Comparison of ENCODE assay signal across 10 cellular contexts in genomic region chr3:169658311-169658931, GRCh38. TPM values are rescaled to one million over a fixed set of nuclear protein-coding genes. Genes with fewer than 3 reads are reported as not detected.
DNase-seq lines count a peak whose midpoint lies in the region; ATAC-seq and TF ChIP-seq lines count a peak whose summit lies in the region.
"Had no signal": no experiment of that assay in that cellular context is flagged by ENCODE, and none has a peak within 500 bp of the region (broad histone marks: within the 10 kb centered on the region; RNA-seq: fewer than 3 reads in every experiment).

No MANE protein-coding gene starts in this region.

- peaks cover 37% of the 10 kb centered on the region for H3K4me1 Mint-ChIP-seq in activated T-cell treated with anti-CD3 and anti-CD28 coated beads, Interleukin-2, amount 50 U/mL, for 24 hours (ENCODE audit: low read depth)

- H3K36me3 Mint-ChIP-seq in activated T-cell treated with anti-CD3 and anti-CD28 coated beads, Interleukin-2, amount 50 U/mL, for 24 hours (ENCODE audit: low read depth), result no peaks in the 10 kb centered on the region

- DNase-seq in activated T-cell treated with anti-CD3 and anti-CD28 coated beads, Interleukin-2, amount 50 U/mL, for 24 hours, result no peak
- no peak for DNase-seq in activated T-cell treated with anti-CD3 and anti-CD28 coated beads, Interleukin-2, amount 50 U/mL, for 1 hour
- DNase-seq in epithelial cell of esophagus (ENCODE audit: low read depth) (peak; percentile 24), upper lobe of left lung (peak; percentile 36 to 79), SW 1271 (lab: John Stamatoyannopoulos, UW) (no peak), OCI-M2 (lab: John Stamatoyannopoulos, UW; ENCODE audit: unreplicated experiment) (no peak), NCI-H524 (lab: John Stamatoyannopoulos, UW) (no peak)
- DNase-seq: NCI-H1105 treated with DMSO at 0.1 percent for 48 hours had no signal

- WGBS in mesodermal cell (ENCODE audit: insufficient coverage in 2 of 2), 2 experiments, result 2% methylated on average over 12 to 16 of the region's 25 CpGs
- 7 to 10% methylated on average over 16 to 18 of the region's 25 CpGs for WGBS in upper lobe of left lung, 2 donors

- H3K4me3 ChIP-seq in epithelial cell of esophagus (ENCODE audit: low read length) (peak overlapping the region; percentile 5), mesodermal cell (ENCODE audit: extremely low read depth, insufficient read depth, low read length, poor library complexity, severe bottlenecking) (peak overlapping the region; percentile 9), upper lobe of left lung (peak overlapping the region; percentile 5 to 59 (median 32))

- no peaks in the 10 kb centered on the region for H3K9me3 Mint-ChIP-seq in activated T-cell treated with anti-CD3 and anti-CD28 coated beads, Interleukin-2, amount 50 U/mL, for 24 hours
- H3K9me3 Mint-ChIP-seq: dendritic cell treated with granulocyte-macrophage colony-stimulating factor and Interleukin-4, amounts not matched to agents 40 ng/mL and 50 ng/mL, for 4 days had no signal

- H3K4me1 ChIP-seq in mesodermal cell (ENCODE audit: control insufficient read depth, insufficient read depth, low read length, poor library complexity, severe bottlenecking) (peaks cover 3% of the 10 kb centered on the region), upper lobe of left lung (peaks cover 5 to 46% (median 35%) of the 10 kb centered on the region in 4 donors)

- H3K36me3 ChIP-seq in mesodermal cell (ENCODE audit: control insufficient read depth, insufficient read depth, low read length) (no peaks in the 10 kb centered on the region), upper lobe of left lung (no peaks in the 10 kb centered on the region)

- ATAC-seq in upper lobe of left lung (ENCODE audit: low FRiP score in 2 of 2), result peak in 1 of 2 donors; percentile 13

- H3K9me3 ChIP-seq in mesodermal cell (ENCODE audit: control insufficient read depth, low read length), result no peaks in the 10 kb centered on the region
- H3K9me3 ChIP-seq in upper lobe of left lung, result no peaks in the 10 kb centered on the region

- TF ChIP-seq CTCF in epithelial cell of esophagus (IDR thresholded peaks at IDR 0.05; ENCODE audit: insufficient read depth, low read depth, low read length, missing control alignments), result no peak
- TF ChIP-seq CTCF in upper lobe of left lung (IDR thresholded peaks at IDR 0.05), result no peak

- peaks cover 88% of the 10 kb centered on the region for H3K27me3 Mint-ChIP-seq in activated T-cell treated with anti-CD3 and anti-CD28 coated beads, Interleukin-2, amount 50 U/mL, for 24 hours

- TF ChIP-seq POLR2A in upper lobe of left lung (IDR thresholded peaks at IDR 0.05), result no peak

- H3K27ac Mint-ChIP-seq in activated T-cell treated with anti-CD3 and anti-CD28 coated beads, Interleukin-2, amount 50 U/mL, for 24 hours, result no peak overlapping the region
- H3K27ac Mint-ChIP-seq: dendritic cell treated with granulocyte-macrophage colony-stimulating factor and Interleukin-4, amounts not matched to agents 40 ng/mL and 50 ng/mL, for 4 days had no signal

- H3K27ac ChIP-seq in mesodermal cell (ENCODE audit: low read depth, low read length, severe bottlenecking) (peak overlapping the region; percentile 41), upper lobe of left lung (peak overlapping the region; percentile 32 to 95 (median 82))

- peak overlapping the region; percentile 18 for H3K4me3 Mint-ChIP-seq in activated T-cell treated with anti-CD3 and anti-CD28 coated beads, Interleukin-2, amount 50 U/mL, for 24 hours
- H3K4me3 Mint-ChIP-seq: dendritic cell treated with granulocyte-macrophage colony-stimulating factor and Interleukin-4, amounts not matched to agents 40 ng/mL and 50 ng/mL, for 4 days had no signal

- peaks cover 0 to 21% (median 3%) of the 10 kb centered on the region in 4 donors for H3K27me3 ChIP-seq in upper lobe of left lung

- TF ChIP-seq EP300 in upper lobe of left lung (IDR thresholded peaks at IDR 0.05), result no peak

RNA-seq across cellular contexts. Expression of gene MECOM, which starts 5.1 kb away (rescaled TPM):
- polyA plus RNA-seq in mesodermal cell (2013, experiment 1 of 2), result 37.7 TPM
- polyA plus RNA-seq in mesodermal cell (2013, experiment 2 of 2), result 28.3 TPM
- total RNA-seq in upper lobe of left lung, result 100 to 1,000 TPM in 1 of 6 donors, 10 to 100 TPM in 5; 36.5 to 150 (median 82.3) TPM

Comparison
In these comparisons a context has a peak if more than half of its experiments do, and no peak if none do; other contexts are left out.
1. DNase-seq: peak in epithelial cell of esophagus (single experiment) and upper lobe of left lung (2 of 2); none in activated T-cell treated with anti-CD3 and anti-CD28 coated beads, Interleukin-2, amount 50 U/mL, for 24 hours (single experiment), activated T-cell treated with anti-CD3 and anti-CD28 coated beads, Interleukin-2, amount 50 U/mL, for 1 hour (single experiment), SW 1271 (0 of 2), OCI-M2 (single experiment) and NCI-H524 (0 of 2).
2. Peak in every context shown above with its lines, with median percentiles within 50 percentile points of each other: H3K4me3 ChIP-seq.